Comparison of ENCODE assay signal across 2 cellular contexts in genomic region chr10:132883391-132883881, GRCh38.
TF ChIP-seq lines count a peak whose summit lies in the region.

No MANE protein-coding gene starts in this region.

TF ChIP-seq in HEK293, 187 proteins besides CTCF, POLR2A, EP300 and RAD21:
- TF ChIP-seq KLF8 (tag by site-specific recombination; IDR thresholded peaks at IDR 0.05) (no peak), ZNF16 (tag by site-specific recombination; IDR thresholded peaks at IDR 0.05; ENCODE audit: low read depth) (no peak), ZFHX2 (tag by site-specific recombination; conservative IDR thresholded peaks at IDR 0.05) (peak; percentile 51), ZIC2 (tag by site-specific recombination; IDR thresholded peaks at IDR 0.05) (peak; percentile 100), ZBTB8A (tag by site-specific recombination; IDR thresholded peaks at IDR 0.05) (peak; percentile 43; the same call in 1 of the 2 replicates), ZNF600 (tag by site-specific recombination; IDR thresholded peaks at IDR 0.05) (peak; percentile 62; the same call in 1 of the 2 replicates), ZNF48 (tag by site-specific recombination; IDR thresholded peaks at IDR 0.05) (no peak), GLIS1 (tag by site-specific recombination; IDR thresholded peaks at IDR 0.05) (peak; percentile 94), ZNF394 (tag by site-specific recombination; IDR thresholded peaks at IDR 0.05; ENCODE audit: borderline replicate concordance) (no peak)

TF ChIP-seq in H1, 55 proteins besides CTCF, POLR2A, EP300 and RAD21:
- no peak for TF ChIP-seq TBP (IDR thresholded peaks at IDR 0.05; ENCODE audit: low read depth, low read length)
- no peak for TF ChIP-seq RNF2 (IDR thresholded peaks at IDR 0.05; ENCODE audit: borderline replicate concordance, low read depth, low read length, missing control alignments, poor library complexity, severe bottlenecking)
